In the genomic region with DNA sequence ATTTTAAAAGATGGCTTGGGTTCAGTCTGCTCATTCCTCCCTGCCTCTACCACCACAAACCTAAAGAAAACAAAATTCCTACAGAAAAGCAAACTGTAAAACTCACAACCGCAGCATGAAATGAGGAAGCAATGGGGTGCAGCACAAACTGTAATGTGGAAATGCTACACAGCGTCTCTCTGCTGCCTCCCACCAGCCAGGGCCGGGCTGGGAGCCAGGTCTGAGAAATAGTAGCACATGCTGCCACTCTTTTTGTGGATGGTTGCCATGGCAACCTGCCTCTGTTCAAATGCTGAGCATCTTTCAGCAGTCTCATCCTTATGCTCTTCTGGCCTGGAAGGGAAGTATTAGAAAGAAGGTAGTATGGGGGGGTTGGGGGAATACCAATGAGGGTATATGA, we compare ENCODE assay signal across 8 cellular contexts. TPM values are rescaled to one million over a fixed set of nuclear protein-coding genes. Genes with fewer than 3 reads are reported as not detected.
A peak's percentile ranks its signal among the peaks of the same experiment; 100 is the strongest.
DNase-seq lines count a peak whose midpoint lies in the region; ATAC-seq and TF ChIP-seq lines count a peak whose summit lies in the region.

No MANE protein-coding gene starts in this region.

- H3K36me3 ChIP-seq in BLaER1 treated with 17β-estradiol and CSF1 and Interleukin-3, amounts not matched to agents 10 nM and 100 nM = no peaks in the 10 kb centered on the region
- H3K36me3 ChIP-seq in mammary epithelial cell (ENCODE audit: insufficient read depth, low read length) = no peaks in the 10 kb centered on the region
- no peaks in the 10 kb centered on the region for H3K36me3 ChIP-seq in tibial artery
- H3K36me3 ChIP-seq in CD8-positive, alpha-beta memory T cell (ENCODE audit: insufficient read depth, low read length) = no peaks in the 10 kb centered on the region

- peaks cover 7 to 9% (median 8%) of the 10 kb centered on the region in 3 donors for H3K4me1 Mint-ChIP-seq in CD8-positive, alpha-beta memory T cell

- 24% methylated on average over 3 of the region's 3 CpGs for WGBS in mammary epithelial cell (ENCODE audit: low coverage, missing lambda C conversion rate)

- POLR2A ChIA-PET in CD8-positive, alpha-beta memory T cell (lab: Charles Lee) = no interaction called here

- H3K36me3 Mint-ChIP-seq in CD8-positive, alpha-beta memory T cell = peaks cover 0 to 2% (median 0%) of the 10 kb centered on the region in 3 donors

- H3K27ac ChIP-seq in BLaER1 treated with 17β-estradiol and CSF1 and Interleukin-3, amounts not matched to agents 10 nM and 100 nM = peak overlapping the region; percentile 36 to 96 (median 84)
- H3K27ac ChIP-seq in mammary epithelial cell (ENCODE audit: insufficient read depth, low read depth, low read length) (no peak overlapping the region), tibial artery (no peak overlapping the region)
- H3K27ac ChIP-seq in CD8-positive, alpha-beta memory T cell (ENCODE audit: low read depth, low read length) = no peak overlapping the region

- in situ Hi-C loops in mammary epithelial cell (cut with MboI; ENCODE audit: low sequenced_read_pairs in 2 of 2) = loop anchor here in 1 of 2 donors (25.0 kb wide), 1 partner anchor 129 kb away; no protein-coding TSS in a partner anchor

- H4K20me1 ChIP-seq in BLaER1 treated with 17β-estradiol and CSF1 and Interleukin-3, amounts not matched to agents 10 nM and 100 nM = no peaks in the 10 kb centered on the region
- H4K20me1 ChIP-seq in mammary epithelial cell (ENCODE audit: insufficient read depth, low read length) = no peaks in the 10 kb centered on the region

- H3K9me3 ChIP-seq in BLaER1 treated with 17β-estradiol and CSF1 and Interleukin-3, amounts not matched to agents 10 nM and 100 nM (replicated peaks in 1 of 11) = peaks cover 0 to 11% (median 0%) of the 10 kb centered on the region in 11 experiments; a peak in 2 of 22 replicates
- H3K9me3 ChIP-seq in mammary epithelial cell (replicated peaks; ENCODE audit: insufficient read depth, low read length) = no peaks in the 10 kb centered on the region
- H3K9me3 ChIP-seq in tibial artery = no peaks in the 10 kb centered on the region
- H3K9me3 ChIP-seq in CD8-positive, alpha-beta memory T cell (ENCODE audit: low read length) = no peaks in the 10 kb centered on the region

- intact Hi-C loops in mammary epithelial cell (cut with micrococcal nuclease) = no loop called here
- intact Hi-C loops in tibial artery (cut with DNase I; ENCODE audit: low total_unique reads) = no loop called here

- peak overlapping the region in 7 of 10 experiments; percentile 27 to 49 (median 39); a peak in 10 of 20 replicates for H3K4me3 ChIP-seq in BLaER1 treated with 17β-estradiol and CSF1 and Interleukin-3, amounts not matched to agents 10 nM and 100 nM
- H3K4me3 ChIP-seq in mammary epithelial cell (replicated peaks in 1 of 3; ENCODE audit: insufficient read depth in 1 of 3, low read depth in 2 of 3, low read length in 3 of 3) (no peak overlapping the region), tibial artery (no peak overlapping the region)
- no peak overlapping the region for H3K4me3 ChIP-seq in CD8-positive, alpha-beta memory T cell (ENCODE audit: low read length)

- peak overlapping the region in 3 of 8 donors; percentile 6 to 71 (median 59) for H3K27ac Mint-ChIP-seq in CD8-positive, alpha-beta memory T cell

- H3K9ac ChIP-seq in BLaER1 treated with 17β-estradiol and CSF1 and Interleukin-3, amounts not matched to agents 10 nM and 100 nM = peak overlapping the region in 10 of 11 experiments; percentile 53 to 89 (median 75); a peak in 20 of 22 replicates
- no peak overlapping the region for H3K9ac ChIP-seq in mammary epithelial cell (ENCODE audit: insufficient read depth, low read length)

- TF ChIP-seq CTCF in mammary epithelial cell (conservative IDR thresholded peaks at IDR 0.05 in 1 of 2, IDR thresholded peaks at IDR 0.05 in 1 of 2; ENCODE audit: extremely low read depth in 1 of 2, insufficient read depth in 1 of 2, low read depth in 1 of 2, low read length in 2 of 2) (no peak), tibial artery (IDR thresholded peaks at IDR 0.05) (no peak)

- no peak overlapping the region for H3K4me3 Mint-ChIP-seq in CD8-positive, alpha-beta memory T cell

- peaks cover 11 to 62% (median 16%) of the 10 kb centered on the region in 10 experiments for H3K4me1 ChIP-seq in BLaER1 treated with 17β-estradiol and CSF1 and Interleukin-3, amounts not matched to agents 10 nM and 100 nM
- H3K4me1 ChIP-seq in mammary epithelial cell (ENCODE audit: insufficient read depth, low read length) (peaks cover 3% of the 10 kb centered on the region), tibial artery (peaks cover 0 to 4% (median 0%) of the 10 kb centered on the region in 4 donors)
- H3K4me1 ChIP-seq in CD8-positive, alpha-beta memory T cell (ENCODE audit: insufficient read depth, low read length) = peaks cover 5% of the 10 kb centered on the region

- DNase-seq in NCI-H446 (lab: John Stamatoyannopoulos, UW) = peak; percentile 65 to 92
- no peak for DNase-seq in mammary epithelial cell
- peak; percentile 48 for DNase-seq in kidney tubule cell (ENCODE audit: low spot score)
- DNase-seq in tibial artery = peak; percentile 77 to 78
- DNase-seq in CD8-positive, alpha-beta memory T cell = no peak

- H3K4me2 ChIP-seq in BLaER1 treated with 17β-estradiol and CSF1 and Interleukin-3, amounts not matched to agents 10 nM and 100 nM = peak overlapping the region; percentile 62 to 92 (median 78)
- H3K4me2 ChIP-seq in mammary epithelial cell (ENCODE audit: insufficient read depth, low read depth, low read length) = no peak overlapping the region

- peak overlapping the region; percentile 7 for H2AFZ ChIP-seq in mammary epithelial cell (ENCODE audit: low read depth, low read length)

- ATAC-seq in GM21381 (IDR thresholded peaks at IDR 0.05; ENCODE audit: unreplicated experiment) (peak; percentile 27), GM21717 (IDR thresholded peaks at IDR 0.05; ENCODE audit: unreplicated experiment) (no peak)

- H3K79me2 ChIP-seq in mammary epithelial cell (ENCODE audit: insufficient read depth, low read length) = no peaks in the 10 kb centered on the region

- CTCF ChIA-PET in mammary epithelial cell (lab: Charles Lee; ENCODE audit: low non-redundant PET) = no interaction called here
- CTCF ChIA-PET in CD8-positive, alpha-beta memory T cell (lab: Charles Lee) = interaction anchor here (0.9 to 2.1 kb wide), 2 partner anchors 10 to 14 kb away, joined by 3 to 9 read pairs; no protein-coding TSS in a partner anchor

- dilution Hi-C loops in mammary epithelial cell (cut with HindIII; ENCODE audit: low sequenced_read_pairs) = loop anchor here (10.0 kb wide), 1 partner anchor 132 kb away; no protein-coding TSS in a partner anchor

- no peaks in the 10 kb centered on the region for H3K9me3 Mint-ChIP-seq in CD8-positive, alpha-beta memory T cell

- no TSS peak for BruUV-seq in mammary epithelial cell (replicated peaks; lab: Mats Ljungman, UMichigan)

- H3K27me3 ChIP-seq in BLaER1 treated with 17β-estradiol and CSF1 and Interleukin-3, amounts not matched to agents 10 nM and 100 nM = no peaks in the 10 kb centered on the region
- H3K27me3 ChIP-seq in mammary epithelial cell (ENCODE audit: insufficient read depth, low read length) = no peaks in the 10 kb centered on the region
- no peaks in the 10 kb centered on the region for H3K27me3 ChIP-seq in tibial artery
- no peaks in the 10 kb centered on the region for H3K27me3 ChIP-seq in CD8-positive, alpha-beta memory T cell (ENCODE audit: insufficient read depth, low read length, poor library complexity, severe bottlenecking)

- peaks cover 0 to 2% of the 10 kb centered on the region in 2 donors for H3K27me3 Mint-ChIP-seq in CD8-positive, alpha-beta memory T cell

RNA-seq across cellular contexts. Expression of gene EOMES, which starts 55.4 kb away (rescaled TPM):
- under 1 TPM; 0.17 to 0.94 TPM for total RNA-seq in mammary epithelial cell
- 2.3 TPM for polyA plus RNA-seq in mammary epithelial cell
- 4.2 TPM for polyA minus RNA-seq in mammary epithelial cell
- 10 to 100 TPM; 37.1 to 37.2 TPM for total RNA-seq in CD8-positive, alpha-beta memory T cell
- 188 TPM for polyA plus RNA-seq in CD8-positive, alpha-beta memory T cell

Comparison
In these comparisons a context has a peak if more than half of its experiments do, and no peak if none do; other contexts are left out.
1. H3K27ac ChIP-seq: peak in BLaER1 treated with 17β-estradiol and CSF1 and Interleukin-3, amounts not matched to agents 10 nM and 100 nM (11 of 11); none in mammary epithelial cell (single experiment), tibial artery (0 of 2) and CD8-positive, alpha-beta memory T cell (single experiment).
2. H3K4me3 ChIP-seq: peak in BLaER1 treated with 17β-estradiol and CSF1 and Interleukin-3, amounts not matched to agents 10 nM and 100 nM (7 of 10); none in mammary epithelial cell (0 of 3), tibial artery (0 of 2) and CD8-positive, alpha-beta memory T cell (single experiment).
3. DNase-seq: peak in NCI-H446 (2 of 2), kidney tubule cell (single experiment) and tibial artery (2 of 2); none in mammary epithelial cell (single experiment) and CD8-positive, alpha-beta memory T cell (0 of 5).
4. RNA of gene EOMES, which starts 55.4 kb away (total RNA-seq): 37.1 to 37.2 TPM in CD8-positive, alpha-beta memory T cell; 0.17 to 0.94 TPM in mammary epithelial cell; every median in the first group is over 10 times any median in the second.